Comparison of ENCODE assay signal across 8 cellular contexts in the genomic region with DNA sequence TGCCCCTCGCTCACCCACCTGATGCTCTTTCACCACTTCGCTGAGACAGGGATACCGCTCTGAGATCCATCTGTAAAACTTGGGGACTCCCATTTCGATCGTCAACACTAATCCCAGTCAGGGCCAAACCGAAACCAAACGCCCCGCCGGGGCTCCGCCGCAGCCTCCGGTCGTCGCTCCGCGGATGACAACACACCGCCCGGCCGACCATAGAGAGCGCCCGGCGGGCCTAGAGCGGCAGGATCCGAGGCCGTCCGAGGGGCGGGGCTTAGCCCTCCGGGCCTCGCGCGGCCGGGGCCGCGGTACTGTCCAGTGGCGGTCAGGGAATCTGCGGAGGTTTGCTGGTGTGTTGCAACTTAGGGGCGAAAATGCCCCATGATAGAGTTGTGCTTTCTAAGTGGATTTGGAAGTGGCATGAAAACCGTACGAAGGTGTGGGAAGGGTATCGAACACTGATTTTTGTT. TPM values are rescaled to one million over a fixed set of nuclear protein-coding genes. Genes with fewer than 3 reads are reported as not detected.
DNase-seq lines count a peak whose midpoint lies in the region; ATAC-seq and TF ChIP-seq lines count a peak whose summit lies in the region.

A gene with protein sequence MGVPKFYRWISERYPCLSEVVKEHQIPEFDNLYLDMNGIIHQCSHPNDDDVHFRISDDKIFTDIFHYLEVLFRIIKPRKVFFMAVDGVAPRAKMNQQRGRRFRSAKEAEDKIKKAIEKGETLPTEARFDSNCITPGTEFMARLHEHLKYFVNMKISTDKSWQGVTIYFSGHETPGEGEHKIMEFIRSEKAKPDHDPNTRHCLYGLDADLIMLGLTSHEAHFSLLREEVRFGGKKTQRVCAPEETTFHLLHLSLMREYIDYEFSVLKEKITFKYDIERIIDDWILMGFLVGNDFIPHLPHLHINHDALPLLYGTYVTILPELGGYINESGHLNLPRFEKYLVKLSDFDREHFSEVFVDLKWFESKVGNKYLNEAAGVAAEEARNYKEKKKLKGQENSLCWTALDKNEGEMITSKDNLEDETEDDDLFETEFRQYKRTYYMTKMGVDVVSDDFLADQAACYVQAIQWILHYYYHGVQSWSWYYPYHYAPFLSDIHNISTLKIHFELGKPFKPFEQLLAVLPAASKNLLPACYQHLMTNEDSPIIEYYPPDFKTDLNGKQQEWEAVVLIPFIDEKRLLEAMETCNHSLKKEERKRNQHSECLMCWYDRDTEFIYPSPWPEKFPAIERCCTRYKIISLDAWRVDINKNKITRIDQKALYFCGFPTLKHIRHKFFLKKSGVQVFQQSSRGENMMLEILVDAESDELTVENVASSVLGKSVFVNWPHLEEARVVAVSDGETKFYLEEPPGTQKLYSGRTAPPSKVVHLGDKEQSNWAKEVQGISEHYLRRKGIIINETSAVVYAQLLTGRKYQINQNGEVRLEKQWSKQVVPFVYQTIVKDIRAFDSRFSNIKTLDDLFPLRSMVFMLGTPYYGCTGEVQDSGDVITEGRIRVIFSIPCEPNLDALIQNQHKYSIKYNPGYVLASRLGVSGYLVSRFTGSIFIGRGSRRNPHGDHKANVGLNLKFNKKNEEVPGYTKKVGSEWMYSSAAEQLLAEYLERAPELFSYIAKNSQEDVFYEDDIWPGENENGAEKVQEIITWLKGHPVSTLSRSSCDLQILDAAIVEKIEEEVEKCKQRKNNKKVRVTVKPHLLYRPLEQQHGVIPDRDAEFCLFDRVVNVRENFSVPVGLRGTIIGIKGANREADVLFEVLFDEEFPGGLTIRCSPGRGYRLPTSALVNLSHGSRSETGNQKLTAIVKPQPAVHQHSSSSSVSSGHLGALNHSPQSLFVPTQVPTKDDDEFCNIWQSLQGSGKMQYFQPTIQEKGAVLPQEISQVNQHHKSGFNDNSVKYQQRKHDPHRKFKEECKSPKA (N-terminal part only) (minus strand): TSS at position 186 of the 464 bp plus-strand sequence. CDS start 93 bp downstream, at position 93.

- 0% methylated on average over 40 of the region's 40 CpGs for WGBS in psoas muscle, 3 donors
- WGBS in urinary bladder = under 1% methylated on average over 40 of the region's 40 CpGs

- H3K4me1 ChIP-seq in right atrium auricular region (peaks cover 0 to 16% of the 10 kb centered on the region in 2 donors), psoas muscle (peaks cover 28% of the 10 kb centered on the region), urinary bladder (ENCODE audit: insufficient read depth) (no peaks in the 10 kb centered on the region)

- H3K36me3 ChIP-seq in right atrium auricular region (no peaks in the 10 kb centered on the region), psoas muscle (ENCODE audit: insufficient read depth in 1 of 2, low read depth in 1 of 2) (peaks cover 0 to 21% of the 10 kb centered on the region in 2 donors), urinary bladder (ENCODE audit: insufficient read depth) (no peaks in the 10 kb centered on the region)

- H3K4me3 ChIP-seq in right atrium auricular region (peak within 1 kb of the TSS; percentile 92 to 98), psoas muscle (peak within 1 kb of the TSS; percentile 98), urinary bladder (ENCODE audit: low read depth, low read length) (peak within 1 kb of the TSS; percentile 78)

- peak; percentile 89 for ATAC-seq in GM18502 (IDR thresholded peaks at IDR 0.05; ENCODE audit: poor library complexity, unreplicated experiment)
- ATAC-seq in HG02943 (IDR thresholded peaks at IDR 0.05; ENCODE audit: low read depth, unreplicated experiment) = peak; percentile 81
- peak; percentile 99 to 100 (median 100) for ATAC-seq in psoas muscle

- H3K27me3 ChIP-seq in right atrium auricular region (no peaks in the 10 kb centered on the region), psoas muscle (ENCODE audit: insufficient read depth in 3 of 3, low read length in 2 of 3) (no peaks in the 10 kb centered on the region)

- intact Hi-C loops in T-helper 2 cell treated with Interferon-gamma antibody and Interleukin-4, amounts not matched to agents 100 ng/mL and 5 ng/mL, for 36 hours (cut with micrococcal nuclease) = loop anchor here (1.0 to 5.0 kb wide), 11 partner anchors 130 to 1524 kb away; a partner anchor contains a TSS
- intact Hi-C loops in psoas muscle (cut with DNase I) = loop anchor here in 1 of 2 donors (10.0 kb wide), 1 partner anchor 713 kb away; a partner anchor contains a TSS

- TF ChIP-seq CTCF in right atrium auricular region (IDR thresholded peaks at IDR 0.05) (no peak), psoas muscle (IDR thresholded peaks at IDR 0.05) (no peak)

- H3K9me3 ChIP-seq in right atrium auricular region = no peaks in the 10 kb centered on the region
- H3K9me3 ChIP-seq in psoas muscle = no peaks in the 10 kb centered on the region

- H3K27ac ChIP-seq in right atrium auricular region (peak within 1 kb of the TSS; percentile 95 to 98), psoas muscle (peak within 1 kb of the TSS; percentile 98), urinary bladder (ENCODE audit: low read depth) (peak within 1 kb of the TSS; percentile 92)

- peak; percentile 85 to 92 for DNase-seq in NCI-H1930 (lab: John Stamatoyannopoulos, UW)
- DNase-seq in anterior cingulate cortex (lab: John Stamatoyannopoulos, UW) = peak; percentile 34 to 92 (median 83)
- DNase-seq in right atrium auricular region (ENCODE audit: low spot score) = peak; percentile 93
- peak; percentile 98 to 99 for DNase-seq in psoas muscle

RNA-seq across cellular contexts. Expression of the gene that starts here (rescaled TPM):
- 66.4 and 82.7 TPM in 2 replicates for total RNA-seq in T-helper 2 cell treated with Interferon-gamma antibody and Interleukin-4, amounts not matched to agents 100 ng/mL and 5 ng/mL, for 36 hours
- total RNA-seq in right atrium auricular region (10 to 100 TPM; 16.1 to 19.4 TPM), psoas muscle (10 to 100 TPM; 26.7 to 46.1 (median 34.4) TPM), urinary bladder (99.3 TPM)
- polyA plus RNA-seq in psoas muscle (10 to 100 TPM in 1 of 3 donors, 1 to 10 TPM in 2; 3.8 to 17.3 (median 4.6) TPM), urinary bladder (8.5 TPM)

Comparison
In these comparisons a context has a peak if more than half of its experiments do, and no peak if none do; other contexts are left out.
1. Peak in every context shown above with its lines: DNase-seq, ATAC-seq, H3K4me3 ChIP-seq and H3K27ac ChIP-seq.